22 cellular contexts compared by ENCODE assay signal in genomic region chr20:35165221-35166185, GRCh38.
"Had no signal": no experiment of that assay in that cellular context is flagged by ENCODE, and none has a peak within 500 bp of the region (broad histone marks: within the 10 kb centered on the region; RNA-seq: fewer than 3 reads in every experiment).

No MANE protein-coding gene starts in this region.

- DNase-seq: activated CD4-positive, alpha-beta memory T cell treated with anti-CD3 and anti-CD28 coated beads, Interleukin-2, amount 10 ng/mL, durations not matched to agents 7 days and 5 days; activated CD4-positive, alpha-beta T cell treated with anti-CD3 and anti-CD28 coated beads for 36 hours; activated effector memory CD4-positive, alpha-beta T cell treated with anti-CD3 and anti-CD28 coated beads, Interleukin-2, amount 50 U/mL, for 16 hours; activated T-cell treated with anti-CD3 and anti-CD28 coated beads, Interleukin-2, amount 50 U/mL, for 48 hours; central memory CD4-positive, alpha-beta T cell; effector memory CD4-positive, alpha-beta T cell; islet precursor cell; mammary epithelial cell; naive B cell; small intestine; stimulated activated CD4-positive, alpha-beta T cell treated with anti-CD3 and anti-CD28 coated beads, Interleukin-4, amount 100 ng/mL, for 4 hours; stimulated activated CD8-positive, alpha-beta memory T cell treated with anti-CD3 and anti-CD28 coated beads, Interleukin-4, amount 100 ng/mL, for 48 hours; stimulated activated naive CD8-positive, alpha-beta T cell treated with anti-CD3 and anti-CD28 coated beads, Interleukin-15, Interleukin-2, amounts not matched to agents 100 U/mL and 50 U/mL, for 24 hours; SW 1271; WERI-Rb-1 had no signal

- H3K36me3 Mint-ChIP-seq: naive B cell, type B pancreatic cell had no signal

- H3K4me3 Mint-ChIP-seq: activated CD4-positive, alpha-beta memory T cell treated with anti-CD3 and anti-CD28 coated beads, Interleukin-2, amount 10 ng/mL, durations not matched to agents 7 days and 5 days; activated CD4-positive, alpha-beta T cell treated with anti-CD3 and anti-CD28 coated beads for 36 hours; activated naive CD4-positive, alpha-beta T cell treated with anti-CD3 and anti-CD28 coated beads, Interleukin-2, amount 50 U/mL, for 24 hours; naive B cell; type B pancreatic cell had no signal

- H3K27me3 ChIP-seq: adrenal gland, SJCRH30, suprapubic skin had no signal

- ATAC-seq: activated CD4-positive, alpha-beta T cell treated with anti-CD3 and anti-CD28 coated beads for 36 hours; stimulated activated naive CD8-positive, alpha-beta T cell treated with anti-CD3 and anti-CD28 coated beads, Interleukin-15, Interleukin-2, amounts not matched to agents 100 U/mL and 50 U/mL, for 24 hours had no signal

- H3K27me3 Mint-ChIP-seq: activated CD4-positive, alpha-beta T cell treated with anti-CD3 and anti-CD28 coated beads for 36 hours; activated naive CD4-positive, alpha-beta T cell treated with anti-CD3 and anti-CD28 coated beads, Interleukin-2, amount 50 U/mL, for 24 hours; naive B cell had no signal

- H3K27ac ChIP-seq: epithelial cell of prostate, SJCRH30, suprapubic skin, WERI-Rb-1 had no signal

- H3K9me3 ChIP-seq: adrenal gland, suprapubic skin had no signal

- H3K4me3 ChIP-seq: adrenal gland, coronary artery, SJCRH30, suprapubic skin had no signal

- H3K4me1 ChIP-seq: suprapubic skin had no signal

- H3K27ac Mint-ChIP-seq: activated CD4-positive, alpha-beta memory T cell treated with anti-CD3 and anti-CD28 coated beads, Interleukin-2, amount 10 ng/mL, durations not matched to agents 7 days and 5 days; activated CD4-positive, alpha-beta T cell treated with anti-CD3 and anti-CD28 coated beads for 36 hours; activated naive CD4-positive, alpha-beta T cell treated with anti-CD3 and anti-CD28 coated beads, Interleukin-2, amount 50 U/mL, for 24 hours; type B pancreatic cell had no signal

- H3K9me3 Mint-ChIP-seq: activated naive CD4-positive, alpha-beta T cell treated with anti-CD3 and anti-CD28 coated beads, Interleukin-2, amount 50 U/mL, for 24 hours; type B pancreatic cell had no signal

- H3K36me3 ChIP-seq: adrenal gland, SJCRH30, suprapubic skin, WERI-Rb-1 had no signal
